In the genomic region with DNA sequence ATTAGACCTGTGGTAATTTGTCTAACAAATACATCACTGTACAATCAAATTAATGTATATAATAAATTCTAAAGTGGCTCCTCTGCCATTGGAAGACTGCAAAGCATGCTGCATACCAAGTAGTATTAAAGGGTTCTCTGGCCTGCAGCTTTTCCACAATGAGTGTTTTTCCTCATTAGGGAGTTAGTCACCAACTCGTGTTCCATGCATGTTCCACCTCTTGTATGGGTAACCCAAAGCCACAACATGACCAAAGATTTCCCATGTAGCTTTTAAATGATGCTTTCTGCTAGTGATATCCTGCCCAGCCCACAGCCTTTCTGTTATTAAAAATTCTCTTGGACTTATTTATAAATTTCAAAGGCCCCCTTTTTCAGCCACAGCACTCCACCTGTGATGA, we compare ENCODE assay signal across 34 cellular contexts.
"Had no signal": no experiment of that assay in that cellular context is flagged by ENCODE, and none has a peak within 500 bp of the region (broad histone marks: within the 10 kb centered on the region; RNA-seq: fewer than 3 reads in every experiment).

No MANE protein-coding gene starts in this region.

- H3K27ac Mint-ChIP-seq: effector memory CD8-positive, alpha-beta T cell; memory B cell; mesothelial cell of epicardium; natural killer cell treated with Interleukin-12 subunit alpha and Interleukin-12 subunit beta and Interleukin-15 and Interleukin-18, amount 100 ng/mL, for 72 hours; stimulated activated naive CD8-positive, alpha-beta T cell treated with anti-CD3 and anti-CD28 coated beads, Interleukin-15, amount 100 ng/mL, for 72 hours had no signal

- H3K9me3 Mint-ChIP-seq: effector memory CD8-positive, alpha-beta T cell; memory B cell; mesothelial cell of epicardium; neural crest cell; stimulated activated naive CD8-positive, alpha-beta T cell treated with anti-CD3 and anti-CD28 coated beads, Interleukin-15, amount 100 ng/mL, for 72 hours had no signal

- H3K36me3 ChIP-seq: esophagus squamous epithelium, neutrophil, right lobe of liver, suprapubic skin, transverse colon, upper lobe of right lung, uterus had no signal

- H3K4me1 Mint-ChIP-seq: memory B cell; mesothelial cell of epicardium; naive B cell; neural crest cell; stimulated activated naive CD8-positive, alpha-beta T cell treated with anti-CD3 and anti-CD28 coated beads, Interleukin-15, amount 100 ng/mL, for 72 hours had no signal

- FAIRE-seq: endometrium, islet of Langerhans had no signal

- H3K4me1 ChIP-seq: esophagus squamous epithelium, psoas muscle, right lobe of liver, suprapubic skin, transverse colon, upper lobe of right lung, uterus had no signal

- ATAC-seq: effector memory CD8-positive, alpha-beta T cell; left ventricle myocardium superior; mucosa of descending colon; natural killer cell treated with Interleukin-12 subunit alpha and Interleukin-12 subunit beta and Interleukin-15 and Interleukin-18, amount 100 ng/mL, for 72 hours; psoas muscle; right lobe of liver; stimulated activated naive CD8-positive, alpha-beta T cell treated with anti-CD3 and anti-CD28 coated beads, Interleukin-15, amount 100 ng/mL, for 72 hours; upper lobe of right lung had no signal

- H3K36me3 Mint-ChIP-seq: memory B cell; mesothelial cell of epicardium; naive B cell; natural killer cell treated with Interleukin-12 subunit alpha and Interleukin-12 subunit beta and Interleukin-15 and Interleukin-18, amount 100 ng/mL, for 72 hours had no signal

- H3K4me2 ChIP-seq: smooth muscle cell had no signal

- H3K9me3 ChIP-seq: esophagus squamous epithelium, mucosa of descending colon, neutrophil, psoas muscle, right lobe of liver, transverse colon, upper lobe of right lung, uterus had no signal

- DNase-seq: cerebellar nuclear complex; cortex of kidney; effector memory CD8-positive, alpha-beta T cell; erythroblast; esophagus squamous epithelium; foreskin melanocyte; head of caudate nucleus; kidney glomerular epithelial cell; left ventricle myocardium superior; mucosa of descending colon; naive B cell; posterior cingulate gyrus; psoas muscle; retina; right lobe of liver; stimulated activated CD4-positive, alpha-beta T cell treated with anti-CD3 and anti-CD28 coated beads, Interleukin-12 subunit alpha, Interleukin-12 subunit beta, amount 100 ng/mL, for 4 hours; stimulated activated CD4-positive, alpha-beta T cell treated with anti-CD3 and anti-CD28 coated beads, Interleukin-1b, Interleukin-23, amount 100 ng/mL, for 48 hours; stimulated activated CD4-positive, alpha-beta T cell treated with anti-CD3 and anti-CD28 coated beads, Interleukin-4, amount 100 ng/mL, for 1 hour; stimulated activated CD8-positive, alpha-beta memory T cell treated with anti-CD3 and anti-CD28 coated beads, Interleukin-4, amount 100 ng/mL, for 48 hours; stimulated activated naive CD4-positive, alpha-beta T cell; stimulated activated naive CD8-positive, alpha-beta T cell treated with anti-CD3 and anti-CD28 coated beads, Interleukin-15, amount 100 ng/mL, for 72 hours; transverse colon; upper lobe of right lung; uterus had no signal

- H3K27me3 ChIP-seq: esophagus squamous epithelium, neutrophil, right lobe of liver, suprapubic skin, transverse colon, uterus had no signal

- H3K27ac ChIP-seq: esophagus squamous epithelium, neutrophil, psoas muscle, right lobe of liver, suprapubic skin, transverse colon, upper lobe of right lung, uterus had no signal

- H3K27me3 Mint-ChIP-seq: memory B cell; naive B cell; natural killer cell treated with Interleukin-12 subunit alpha and Interleukin-12 subunit beta and Interleukin-15 and Interleukin-18, amount 100 ng/mL, for 72 hours had no signal

- H3K4me3 ChIP-seq: esophagus squamous epithelium, lung, mucosa of descending colon, psoas muscle, right lobe of liver, smooth muscle cell, suprapubic skin, transverse colon, upper lobe of right lung, uterus had no signal

- H3K4me3 Mint-ChIP-seq: effector memory CD8-positive, alpha-beta T cell; memory B cell; mesothelial cell of epicardium; naive B cell; natural killer cell treated with Interleukin-12 subunit alpha and Interleukin-12 subunit beta and Interleukin-15 and Interleukin-18, amount 100 ng/mL, for 72 hours; neural crest cell; stimulated activated naive CD8-positive, alpha-beta T cell treated with anti-CD3 and anti-CD28 coated beads, Interleukin-15, amount 100 ng/mL, for 72 hours had no signal
